In the genomic region with DNA sequence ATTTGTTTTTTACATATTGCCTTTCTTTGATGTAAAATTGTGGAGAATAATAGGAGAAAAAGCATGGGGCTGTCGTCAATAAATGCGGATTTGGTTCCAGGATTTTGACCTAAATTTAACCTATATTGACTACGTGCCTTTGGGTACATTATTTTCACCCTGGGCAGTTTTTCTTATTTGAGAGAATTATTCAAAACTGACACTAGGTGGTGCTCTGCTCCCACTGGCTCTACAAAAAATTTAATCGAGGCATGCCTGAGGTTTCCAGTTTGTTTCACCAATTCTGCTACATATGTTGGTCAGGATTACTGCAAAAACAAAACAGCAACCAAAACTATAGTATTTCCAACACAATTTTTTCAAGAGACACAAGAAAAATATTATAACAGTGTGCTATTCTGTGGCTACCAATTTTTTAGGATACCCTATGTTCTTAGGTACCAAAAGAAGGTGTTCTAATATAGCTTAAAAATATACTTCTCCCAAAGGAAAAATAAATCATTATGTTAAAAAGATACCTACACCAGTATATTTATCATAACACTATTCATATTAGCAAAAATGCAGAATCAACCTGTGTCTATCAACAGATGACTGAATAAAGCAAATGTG, we compare ENCODE assay signal across 8 cellular contexts. TPM values are rescaled to one million over a fixed set of nuclear protein-coding genes. Genes with fewer than 3 reads are reported as not detected.
DNase-seq lines count a peak whose midpoint lies in the region; ATAC-seq, FAIRE-seq and TF ChIP-seq lines count a peak whose summit lies in the region.

No MANE protein-coding gene starts in this region.

- no peaks in the 10 kb centered on the region for H3K79me2 ChIP-seq in PC-9 (ENCODE audit: low read depth)

- peak; percentile 55 for DNase-seq in CD1c-positive myeloid dendritic cell (ENCODE audit: extremely low spot score)
- DNase-seq in GM18507 (ENCODE audit: extremely low spot score, insufficient read length, low read depth): no peak
- no peak for DNase-seq in PC-9
- no peak for DNase-seq in epithelial cell of proximal tubule (ENCODE audit: low read depth)
- DNase-seq in osteocyte (ENCODE audit: extremely low spot score, unreplicated experiment): no peak

- no peaks in the 10 kb centered on the region for H3K27me3 ChIP-seq in PC-9 (ENCODE audit: insufficient read depth, low read depth)

- H3K9me2 ChIP-seq in PC-9 (ENCODE audit: insufficient read depth): no peaks in the 10 kb centered on the region; the same call in 1 of the 2 replicates

- no TSS peak for BruUV-seq in PC-9 (replicated peaks; lab: Mats Ljungman, UMichigan)

- H3K27ac Mint-ChIP-seq in osteocyte (ENCODE audit: unreplicated experiment): no peak overlapping the region

- intact Hi-C loops in PC-9 (cut with micrococcal nuclease; ENCODE audit: unreplicated experiment): loop anchor here (1.0 to 2.0 kb wide), 3 partner anchors 107 to 650 kb away; no protein-coding TSS in a partner anchor

- no peaks in the 10 kb centered on the region for H3K4me1 ChIP-seq in PC-9 (replicated peaks; ENCODE audit: insufficient read depth)

- peak; percentile 52 for ATAC-seq in HG03520 (IDR thresholded peaks at IDR 0.05; ENCODE audit: unreplicated experiment)
- no peak for ATAC-seq in HG03135 (IDR thresholded peaks at IDR 0.05; ENCODE audit: unreplicated experiment)
- no peak for ATAC-seq in HG02588 (IDR thresholded peaks at IDR 0.05; ENCODE audit: unreplicated experiment)

- POLR2A ChIA-PET in PC-9 (lab: Charles Lee; ENCODE audit: unreplicated experiment): no interaction called here

- peak; percentile 65 for FAIRE-seq in GM18507 (lab: Jason Lieb, UNC)

- H3K9me3 ChIP-seq in PC-9 (ENCODE audit: insufficient read depth, low read depth): no peaks in the 10 kb centered on the region

- CTCF ChIA-PET in PC-9 (lab: Charles Lee): interaction anchor here (1.2 to 4.0 kb wide), 2 partner anchors 108 to 120 kb away, joined by 3 to 18 read pairs; partner anchors contain the start of gene PKIB

- H3K4me3 Mint-ChIP-seq in osteocyte (ENCODE audit: unreplicated experiment): no peak overlapping the region

- no peak overlapping the region for H3K4me2 ChIP-seq in PC-9

- no peaks in the 10 kb centered on the region for H3F3A ChIP-seq in PC-9 (ENCODE audit: insufficient read depth, low read depth)

- no peaks in the 10 kb centered on the region for H3K9me3 Mint-ChIP-seq in osteocyte (ENCODE audit: unreplicated experiment)

- H4K20me1 ChIP-seq in PC-9 (ENCODE audit: insufficient read depth): no peaks in the 10 kb centered on the region

- no peak overlapping the region for H3K27ac ChIP-seq in PC-9

- H3K27me3 Mint-ChIP-seq in osteocyte (ENCODE audit: unreplicated experiment): peaks cover 9% of the 10 kb centered on the region

- H3K36me3 Mint-ChIP-seq in osteocyte (ENCODE audit: unreplicated experiment): no peaks in the 10 kb centered on the region

- peaks cover 6% of the 10 kb centered on the region for H3K4me1 Mint-ChIP-seq in osteocyte (ENCODE audit: unreplicated experiment)

- H2AFZ ChIP-seq in PC-9: no peak overlapping the region

- TF ChIP-seq CTCF in PC-9 (conservative IDR thresholded peaks at IDR 0.05): peak; percentile 95
- TF ChIP-seq CTCF in epithelial cell of proximal tubule (conservative IDR thresholded peaks at IDR 0.05; ENCODE audit: low read depth, low read length): peak; percentile 87
- peak; percentile 84 for TF ChIP-seq CTCF in osteocyte (IDR thresholded peaks at IDR 0.05)

- H3K4me3 ChIP-seq in PC-9 (no peak overlapping the region), epithelial cell of proximal tubule (ENCODE audit: low read depth, low read length) (no peak overlapping the region)

- no peaks in the 10 kb centered on the region for H3K36me3 ChIP-seq in PC-9 (ENCODE audit: low read depth)

RNA-seq across cellular contexts. Expression of gene FABP7, which starts 48.6 kb away (rescaled TPM):
- not detected in 2 replicates for total RNA-seq in PC-9 (2021)
- total RNA-seq in epithelial cell of proximal tubule: not detected in 2 replicates
- total RNA-seq in osteocyte: not detected in 2 replicates

RNA-seq across cellular contexts. Expression of gene SMPDL3A, which starts 58.2 kb away (rescaled TPM):
- total RNA-seq in PC-9 (2021) (2.4 TPM in 2 replicates), epithelial cell of proximal tubule (3.5 TPM in 2 replicates), osteocyte (12.8 and 14.6 TPM in 2 replicates)
